Comparison of ENCODE assay signal across 12 cellular contexts in the genomic region with DNA sequence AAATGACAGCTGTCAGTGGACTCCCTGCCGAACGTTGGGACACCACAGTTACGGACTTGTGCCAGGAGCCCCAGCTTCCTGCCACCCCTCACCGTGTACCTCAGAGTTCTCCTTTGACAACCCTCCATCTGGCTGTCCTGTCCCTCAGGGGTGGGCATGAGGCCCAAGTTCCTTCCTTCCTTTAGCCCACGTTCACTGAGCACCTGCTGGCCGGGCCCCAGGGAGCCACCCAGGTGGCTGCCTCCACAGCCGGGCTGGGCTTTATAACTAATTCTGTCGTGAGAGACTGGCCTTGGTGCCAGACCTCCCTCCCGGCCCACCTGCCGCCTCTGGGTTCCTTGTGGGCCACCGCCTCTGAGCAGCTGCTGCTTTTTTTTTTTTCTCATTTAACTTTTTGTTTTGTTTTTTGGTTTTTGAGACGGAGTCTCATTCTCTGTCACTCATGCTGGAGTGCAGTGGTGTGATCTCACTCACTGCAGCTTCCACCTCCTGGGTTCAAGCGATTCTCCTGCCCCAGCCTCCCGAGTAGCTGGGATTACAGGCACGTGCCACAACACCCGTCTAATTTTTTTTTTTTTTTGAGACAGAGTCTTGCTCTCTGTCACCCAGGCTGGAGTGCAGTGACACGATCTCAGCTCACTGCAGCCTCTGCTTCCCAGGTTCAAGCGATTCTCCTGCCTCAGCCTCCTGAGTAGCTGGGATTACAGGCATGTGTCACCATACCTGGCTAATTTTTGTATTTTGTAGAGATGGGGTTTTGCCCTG. TPM values are rescaled to one million over a fixed set of nuclear protein-coding genes. Genes with fewer than 3 reads are reported as not detected.
DNase-seq lines count a peak whose midpoint lies in the region; ATAC-seq, FAIRE-seq and TF ChIP-seq lines count a peak whose summit lies in the region.
"Not testable (repeated sequence)": the region's sequence is repeated elsewhere in the genome, so short reads cannot be mapped to it uniquely, and the experiment has no call there.
"Had no signal": no experiment of that assay in that cellular context is flagged by ENCODE, and none has a peak within 500 bp of the region (broad histone marks: within the 10 kb centered on the region; RNA-seq: fewer than 3 reads in every experiment).

No MANE protein-coding gene starts in this region.

- not testable (repeated sequence) for H3K9me2 ChIP-seq in MM.1S (replicated peaks; ENCODE audit: insufficient read depth, low read length); OCI-LY7 (ENCODE audit: insufficient read depth, low read length)

- CTCF ChIA-PET in CD8-positive, alpha-beta T cell (lab: Charles Lee) = interaction anchor here (0.6 to 2.6 kb wide), 2 partner anchors 58 to 68 kb away, joined by 3 to 5 read pairs; no protein-coding TSS in a partner anchor
- CTCF ChIA-PET in OCI-LY7 (lab: Charles Lee; ENCODE audit: unreplicated experiment) = not testable (repeated sequence)
- CTCF ChIA-PET in H1 (lab: Charles Lee; ENCODE audit: partially characterized antibody) = interaction anchor here (0.5 to 2.5 kb wide), 9 partner anchors 11 to 514 kb away, joined by 3 to 8 read pairs (median 3); no protein-coding TSS in a partner anchor

- H3K4me1 ChIP-seq in CD8-positive, alpha-beta T cell (ENCODE audit: insufficient read depth, low read length) = peaks cover 61% of the 10 kb centered on the region
- H3K4me1 ChIP-seq in MM.1S (ENCODE audit: low read length) = peaks cover 28% of the 10 kb centered on the region
- H3K4me1 ChIP-seq in OCI-LY7 (ENCODE audit: insufficient read depth, low read length, poor library complexity, severe bottlenecking) = peaks cover 51% of the 10 kb centered on the region
- peaks cover 0 to 18% (median 1%) of the 10 kb centered on the region in 4 experiments; a peak in 6 of 7 replicates for H3K4me1 ChIP-seq in H1 (replicated peaks in 1 of 4; ENCODE audit: control insufficient read depth in 3 of 4, insufficient read depth in 4 of 4, low read length in 3 of 4)
- H3K4me1 ChIP-seq in gastrocnemius medialis = peaks cover 40 to 46% of the 10 kb centered on the region in 2 donors

- peaks cover 30% of the 10 kb centered on the region for H3F3A ChIP-seq in MM.1S (ENCODE audit: insufficient read depth, low read length)

- in situ Hi-C loops in gastrocnemius medialis (cut with MboI; ENCODE audit: low sequenced_read_pairs in 4 of 4) = not testable (repeated sequence)

- H3K9me3 Mint-ChIP-seq in CD8-positive, alpha-beta T cell; activated T-cell treated with anti-CD3 and anti-CD28 coated beads, Interleukin-2, amount 50 U/mL, for 72 hours: not testable (repeated sequence)

- not testable (repeated sequence) for H3K14ac ChIP-seq in H1 (ENCODE audit: insufficient read length)

- FAIRE-seq in H1 (lab: Jason Lieb, UNC) = not testable (repeated sequence)

- POLR2A ChIA-PET in CD8-positive, alpha-beta T cell (lab: Charles Lee) = interaction anchor here (0.9 to 1.2 kb wide), 3 partner anchors 14 to 60 kb away, joined by 3 to 4 read pairs (median 3); a partner anchor contains a TSS
- POLR2A ChIA-PET in OCI-LY7 (lab: Charles Lee) (interaction anchor here (0.6 kb wide), 1 partner anchor 59 kb away, joined by 3 read pairs; no protein-coding TSS in a partner anchor), H1 (lab: Charles Lee; ENCODE audit: partially characterized antibody) (interaction anchor here (0.8 to 1.9 kb wide), 5 partner anchors 18 to 188 kb away, joined by 3 to 5 read pairs (median 4); a partner anchor contains a TSS)

- H3K36me3 ChIP-seq in CD8-positive, alpha-beta T cell (ENCODE audit: insufficient read depth, low read length); MM.1S (replicated peaks; ENCODE audit: insufficient read depth, low read length); OCI-LY7 (ENCODE audit: insufficient read depth, low read length); H1 (ENCODE audit: control insufficient read depth in 2 of 4, insufficient read depth in 4 of 4, low read length in 3 of 4); gastrocnemius medialis: not testable (repeated sequence)

- not testable (repeated sequence) for H3K4me3 ChIP-seq in CD8-positive, alpha-beta T cell (ENCODE audit: low read depth, low read length); H1 (ENCODE audit: extremely low read depth in 1 of 4, insufficient read depth in 2 of 4, low read depth in 3 of 4, low read length in 4 of 4); gastrocnemius medialis
- H3K4me3 ChIP-seq in MM.1S (ENCODE audit: low read length) = peak overlapping the region; percentile 29
- H3K4me3 ChIP-seq in OCI-LY7 (ENCODE audit: low read depth, low read length, poor library complexity, severe bottlenecking) = peak overlapping the region; percentile 25

- intact Hi-C loops in CD8-positive, alpha-beta T cell (cut with DNase I, micrococcal nuclease); gastrocnemius medialis (cut with DNase I; ENCODE audit: low total_unique reads): not testable (repeated sequence)
- intact Hi-C loops in OCI-LY7 (cut with micrococcal nuclease; ENCODE audit: unreplicated experiment) = loop anchor here (1.0 kb wide), 1 partner anchor 26 kb away; no protein-coding TSS in a partner anchor

- not testable (repeated sequence) for H2BK12ac ChIP-seq in H1 (ENCODE audit: low read depth, low read length)

- not testable (repeated sequence) for DNase-seq in CD8-positive, alpha-beta T cell; activated T-cell treated with anti-CD3 and anti-CD28 coated beads, Interleukin-2, amount 50 U/mL, for 72 hours; H1 (ENCODE audit: low read depth in 1 of 2, low spot score in 2 of 2); gastrocnemius medialis
- DNase-seq in MM.1S (peak; percentile 70), OCI-LY7 (ENCODE audit: low spot score) (peak; percentile 87)

- not testable (repeated sequence) for TF ChIP-seq EP300 in H1 (IDR thresholded peaks at IDR 0.05; ENCODE audit: borderline replicate concordance in 1 of 2, low read depth in 2 of 2, low read length in 2 of 2)

- H2AFZ ChIP-seq in MM.1S (ENCODE audit: low read length); OCI-LY7 (ENCODE audit: low read length); H1 (ENCODE audit: low read length): not testable (repeated sequence)

- not testable (repeated sequence) for H3K27me3 Mint-ChIP-seq in CD8-positive, alpha-beta T cell (ENCODE audit: low read depth); activated T-cell treated with anti-CD3 and anti-CD28 coated beads, Interleukin-2, amount 50 U/mL, for 72 hours (ENCODE audit: low read depth)

- not testable (repeated sequence) for TF ChIP-seq POLR2A in H1 (IDR thresholded peaks at IDR 0.05; ENCODE audit: control extremely low read depth in 1 of 2, low read depth in 2 of 2, low read length in 2 of 2); gastrocnemius medialis (IDR thresholded peaks at IDR 0.05)

- not testable (repeated sequence) for TF ChIP-seq CTCF in CD8-positive, alpha-beta T cell (IDR thresholded peaks at IDR 0.05); MM.1S (IDR thresholded peaks at IDR 0.05; ENCODE audit: low read length); OCI-LY7 (conservative IDR thresholded peaks at IDR 0.05; ENCODE audit: low read length); H1 (IDR thresholded peaks at IDR 0.05; ENCODE audit: control extremely low read depth in 1 of 3, insufficient read depth in 1 of 3, low read depth in 1 of 3, low read length in 3 of 3); gastrocnemius medialis (IDR thresholded peaks at IDR 0.05 in 4 of 5, conservative IDR thresholded peaks at IDR 0.05 in 1 of 5)

- H4K91ac ChIP-seq in H1 (replicated peaks; ENCODE audit: insufficient read length, low read length) = not testable (repeated sequence)

- BruUV-seq in OCI-LY7 (replicated peaks; lab: Mats Ljungman, UMichigan) = not testable (repeated sequence)

- peak overlapping the region; percentile 70 for H3K27ac Mint-ChIP-seq in CD8-positive, alpha-beta T cell
- H3K27ac Mint-ChIP-seq in activated T-cell treated with anti-CD3 and anti-CD28 coated beads, Interleukin-2, amount 50 U/mL, for 72 hours = peak overlapping the region; percentile 35

- not testable (repeated sequence) for H3K18ac ChIP-seq in H1 (ENCODE audit: extremely low read depth, low read length)

- peak overlapping the region; percentile 38; the same call in 1 of the 2 replicates for H4K8ac ChIP-seq in H1 (ENCODE audit: extremely low read depth, insufficient read depth, low read length)

- not testable (repeated sequence) for H2AK5ac ChIP-seq in H1 (ENCODE audit: low read depth, low read length)

- not testable (repeated sequence) for H3K36me3 Mint-ChIP-seq in CD8-positive, alpha-beta T cell; activated T-cell treated with anti-CD3 and anti-CD28 coated beads, Interleukin-2, amount 50 U/mL, for 72 hours (ENCODE audit: insufficient read depth in 2 of 2)

- 90% methylated on average over 16 of the region's 18 CpGs; no CpG with 5 or more reads in 1 of the 2 experiments for WGBS in H1 (ENCODE audit: extremely low coverage in 1 of 2, insufficient coverage in 1 of 2, insufficient read length in 1 of 2, insufficient replicate concordance in 2 of 2, low coverage in 1 of 2, low lambda C conversion rate in 2 of 2, missing lambda C conversion rate in 1 of 2), 2 experiments

- TF ChIP-seq RAD21 in H1 (IDR thresholded peaks at IDR 0.05 in 1 of 2, conservative IDR thresholded peaks at IDR 0.05 in 1 of 2; ENCODE audit: low read depth in 2 of 2, low read length in 2 of 2) = not testable (repeated sequence)

- not testable (repeated sequence) for H3K23me2 ChIP-seq in H1 (ENCODE audit: low read depth, low read length)

- not testable (repeated sequence) for H4K5ac ChIP-seq in H1 (ENCODE audit: insufficient read length, low read depth, low read length)

- H3K4me2 ChIP-seq in MM.1S (ENCODE audit: low read depth, low read length) (peak overlapping the region; percentile 75), OCI-LY7 (ENCODE audit: low read length) (peak overlapping the region; percentile 67)
- not testable (repeated sequence) for H3K4me2 ChIP-seq in H1 (ENCODE audit: insufficient read depth in 1 of 2, low read depth in 2 of 2, low read length in 2 of 2)

- not testable (repeated sequence) for H4K20me1 ChIP-seq in MM.1S (ENCODE audit: insufficient read depth, low read length); OCI-LY7 (ENCODE audit: insufficient read depth, low read length)
- peaks cover 45 to 51% of the 10 kb centered on the region in 2 experiments for H4K20me1 ChIP-seq in H1 (replicated peaks in 1 of 2; ENCODE audit: control insufficient read depth in 1 of 2, insufficient read depth in 2 of 2, low read length in 2 of 2)

- H2BK5ac ChIP-seq in H1 (ENCODE audit: low read depth, low read length) = peak overlapping the region; percentile 44; the same call in 1 of the 2 replicates

- not testable (repeated sequence) for H3K27me3 ChIP-seq in CD8-positive, alpha-beta T cell (ENCODE audit: insufficient read depth, low read length); MM.1S (replicated peaks; ENCODE audit: insufficient read depth, low read length); H1 (replicated peaks in 1 of 4; ENCODE audit: control insufficient read depth in 3 of 4, extremely low read depth in 1 of 4, insufficient read depth in 3 of 4, low read length in 3 of 4); gastrocnemius medialis

- peak overlapping the region; percentile 59 for H3K4me3 Mint-ChIP-seq in CD8-positive, alpha-beta T cell
- H3K4me3 Mint-ChIP-seq in activated T-cell treated with anti-CD3 and anti-CD28 coated beads, Interleukin-2, amount 50 U/mL, for 72 hours = peak overlapping the region; percentile 56 to 62

- not testable (repeated sequence) for H3K56ac ChIP-seq in H1 (replicated peaks; ENCODE audit: insufficient read length, low read depth, low read length)

- not testable (repeated sequence) for H2BK20ac ChIP-seq in H1 (ENCODE audit: low read length)

- H3K79me1 ChIP-seq in H1 (ENCODE audit: low read depth, low read length) = peaks cover 55% of the 10 kb centered on the region

- H3K23ac ChIP-seq in H1 (ENCODE audit: insufficient read length) = not testable (repeated sequence)

- H3K79me2 ChIP-seq in MM.1S (ENCODE audit: low read length) (peaks cover 87% of the 10 kb centered on the region), OCI-LY7 (ENCODE audit: insufficient read depth, low read depth, low read length) (peaks cover 35% of the 10 kb centered on the region; the same call in 1 of the 2 replicates), H1 (ENCODE audit: control insufficient read depth in 1 of 2, insufficient read depth in 2 of 2, low read length in 2 of 2) (peaks cover 3 to 76% of the 10 kb centered on the region in 2 experiments)

- H3K9me3 ChIP-seq in CD8-positive, alpha-beta T cell (ENCODE audit: low read length); MM.1S (replicated peaks; ENCODE audit: insufficient read depth, low read length); OCI-LY7 (ENCODE audit: low read length); H1 (ENCODE audit: insufficient read depth in 2 of 2, low read depth in 1 of 2, low read length in 1 of 2); gastrocnemius medialis: not testable (repeated sequence)

- peak overlapping the region; percentile 23 for H3K27ac ChIP-seq in CD8-positive, alpha-beta T cell (ENCODE audit: low read depth, low read length)
- H3K27ac ChIP-seq in MM.1S (ENCODE audit: low read length) = peak overlapping the region; percentile 88
- peak overlapping the region; percentile 66 for H3K27ac ChIP-seq in OCI-LY7 (ENCODE audit: low read depth, low read length, poor library complexity, severe bottlenecking)
- H3K27ac ChIP-seq in H1 (ENCODE audit: low read depth, low read length) = not testable (repeated sequence)
- H3K27ac ChIP-seq in gastrocnemius medialis = peak overlapping the region; percentile 41 to 74 (median 50)

- peak; percentile 21 for ATAC-seq in CD8-positive, alpha-beta T cell
- ATAC-seq in GM18517 (IDR thresholded peaks at IDR 0.05; ENCODE audit: unreplicated experiment) (peak; percentile 37), HG02678 (IDR thresholded peaks at IDR 0.05; ENCODE audit: unreplicated experiment) (peak; percentile 59), gastrocnemius medialis (peak in 1 of 2 donors; percentile 3)
- ATAC-seq in activated T-cell treated with anti-CD3 and anti-CD28 coated beads, Interleukin-2, amount 50 U/mL, for 72 hours (replicated peaks in 1 of 2) = peak; percentile 10 to 12

- H3K9ac ChIP-seq in MM.1S (ENCODE audit: low read length) = peak overlapping the region; percentile 53
- H3K9ac ChIP-seq in H1 (replicated peaks in 1 of 4; ENCODE audit: extremely low read depth in 1 of 4, low read depth in 3 of 4, low read length in 3 of 4) = not testable (repeated sequence)

- not testable (repeated sequence) for H3K4ac ChIP-seq in H1 (replicated peaks; ENCODE audit: insufficient read length, low read depth, low read length)

- not testable (repeated sequence) for H2BK120ac ChIP-seq in H1 (replicated peaks; ENCODE audit: low read depth, low read length)

- H2BK15ac ChIP-seq in H1 (ENCODE audit: low read length) = not testable (repeated sequence)

- H3K4me1 Mint-ChIP-seq in CD8-positive, alpha-beta T cell (ENCODE audit: low read depth) = peaks cover 71% of the 10 kb centered on the region
- peaks cover 70% of the 10 kb centered on the region for H3K4me1 Mint-ChIP-seq in activated T-cell treated with anti-CD3 and anti-CD28 coated beads, Interleukin-2, amount 50 U/mL, for 72 hours (ENCODE audit: low read depth)

RNA-seq across cellular contexts. Expression of a gene that starts 25.8 kb away (rescaled TPM):
- total RNA-seq in CD8-positive, alpha-beta T cell = 10 to 100 TPM; 19.3 to 19.9 TPM
- total RNA-seq in OCI-LY7 (2014; rRNA removed; shearing (Covaris generic)) = 35.5 and 48.6 TPM in 2 replicates
- total RNA-seq in OCI-LY7 (2022) = 24.7 and 27.7 TPM in 2 replicates
- total RNA-seq in activated T-cell treated with anti-CD3 and anti-CD28 coated beads, Interleukin-2, amount 50 U/mL, for 72 hours = 10 to 100 TPM; 11.8 to 17.3 TPM
- 25.7 and 27.0 TPM in 2 replicates for total RNA-seq in H1 (2021; fragmentation: NEBNext Ultra II Directional; extraction: Animal tissue kit (Norgen Biotek cat#: 25700))
- polyA plus RNA-seq in H1 (2011; rRNA removed) = 14.6 and 22.5 TPM in 2 replicates
- 23.0 TPM for polyA plus RNA-seq in H1 (2011; cell fraction: cytosol; rRNA removed)
- polyA plus RNA-seq in H1 (2011; cell fraction: nucleus; rRNA removed) = 71.7 TPM
- polyA plus RNA-seq in H1 (2012, experiment 1 of 2) = 22.9 to 30.5 TPM (median 24.6 TPM) in 4 replicates
- 16.5 TPM for polyA plus RNA-seq in H1 (2012, experiment 2 of 2)
- polyA plus RNA-seq in H1 (2013, experiment 1 of 2) = 12.6 TPM
- polyA plus RNA-seq in H1 (2013, experiment 2 of 2) = 11.6 TPM
- 7.8 and 11.9 TPM in 2 replicates for polyA minus RNA-seq in H1 (2011; rRNA and poly(A)+ RNA removed)
- 16.8 TPM for polyA minus RNA-seq in H1 (2011; cell fraction: cytosol; rRNA and poly(A)+ RNA removed)
- 25.7 TPM for polyA minus RNA-seq in H1 (2011; cell fraction: nucleus; rRNA and poly(A)+ RNA removed)
- total RNA-seq in gastrocnemius medialis = 10 to 100 TPM; 30.5 to 51.1 (median 39.7) TPM

RNA-seq across cellular contexts. Expression of a gene that starts 39.7 kb away (rescaled TPM):
- total RNA-seq in CD8-positive, alpha-beta T cell = 1 to 10 TPM; 7.2 to 7.7 TPM
- total RNA-seq in OCI-LY7 (2014; rRNA removed; shearing (Covaris generic)) = 45.2 and 60.0 TPM in 2 replicates
- 38.8 and 46.3 TPM in 2 replicates for total RNA-seq in OCI-LY7 (2022)
- 10 to 100 TPM; 26.4 to 28.1 TPM for total RNA-seq in activated T-cell treated with anti-CD3 and anti-CD28 coated beads, Interleukin-2, amount 50 U/mL, for 72 hours
- total RNA-seq in H1 (2021; fragmentation: NEBNext Ultra II Directional; extraction: Animal tissue kit (Norgen Biotek cat#: 25700)) = 48.0 and 48.5 TPM in 2 replicates
- 91.6 and 113 TPM in 2 replicates for polyA plus RNA-seq in H1 (2011; rRNA removed)
- 68.0 TPM for polyA plus RNA-seq in H1 (2011; cell fraction: cytosol; rRNA removed)
- polyA plus RNA-seq in H1 (2011; cell fraction: nucleus; rRNA removed) = 71.1 TPM
- polyA plus RNA-seq in H1 (2012, experiment 1 of 2) = 40.4 to 54.4 TPM (median 47.9 TPM) in 4 replicates
- 86.0 TPM for polyA plus RNA-seq in H1 (2012, experiment 2 of 2)
- 32.3 TPM for polyA plus RNA-seq in H1 (2013, experiment 1 of 2)
- polyA plus RNA-seq in H1 (2013, experiment 2 of 2) = 33.2 TPM
- polyA minus RNA-seq in H1 (2011; rRNA and poly(A)+ RNA removed) = 18.7 and 22.3 TPM in 2 replicates
- 29.5 TPM for polyA minus RNA-seq in H1 (2011; cell fraction: cytosol; rRNA and poly(A)+ RNA removed)
- polyA minus RNA-seq in H1 (2011; cell fraction: nucleus; rRNA and poly(A)+ RNA removed) = 26.8 TPM
- total RNA-seq in gastrocnemius medialis = 10 to 100 TPM; 18.6 to 33.4 (median 27.9) TPM

RNA-seq across cellular contexts. Expression of a gene that starts 42.0 kb away (rescaled TPM):
- total RNA-seq in CD8-positive, alpha-beta T cell = under 1 TPM; 0.81 to 0.87 TPM
- 0.50 and 1.0 TPM in 2 replicates for total RNA-seq in OCI-LY7 (2014; rRNA removed; shearing (Covaris generic))
- total RNA-seq in OCI-LY7 (2022) (1.00 and 1.0 TPM in 2 replicates), gastrocnemius medialis (under 1 TPM in 1 of 4 donors, not detected in 3; 0.16 TPM)
- total RNA-seq in activated T-cell treated with anti-CD3 and anti-CD28 coated beads, Interleukin-2, amount 50 U/mL, for 72 hours = under 1 TPM; 0.70 to 0.72 TPM
- total RNA-seq in H1 (2021; fragmentation: NEBNext Ultra II Directional; extraction: Animal tissue kit (Norgen Biotek cat#: 25700)) = 0.38 and 0.39 TPM in 2 replicates
- polyA plus RNA-seq in H1 (2011; rRNA removed) = 0.30 and 0.55 TPM in 2 replicates
- 0.69 TPM for polyA plus RNA-seq in H1 (2011; cell fraction: cytosol; rRNA removed)
- polyA plus RNA-seq in H1 (2011; cell fraction: nucleus; rRNA removed) = 0.73 TPM
- 0.22 to 0.24 TPM (median 0.23 TPM) in 3 of 4 replicates, not detected in the other for polyA plus RNA-seq in H1 (2012, experiment 1 of 2)
- 0.20 TPM for polyA plus RNA-seq in H1 (2012, experiment 2 of 2)
- polyA plus RNA-seq in H1 (2013, experiment 1 of 2) = 0.22 TPM
- 0.26 TPM for polyA plus RNA-seq in H1 (2013, experiment 2 of 2)
- 0.22 and 0.32 TPM in 2 replicates for polyA minus RNA-seq in H1 (2011; rRNA and poly(A)+ RNA removed)
- polyA minus RNA-seq in H1 (2011; cell fraction: cytosol; rRNA and poly(A)+ RNA removed) = not detected
- 0.80 TPM for polyA minus RNA-seq in H1 (2011; cell fraction: nucleus; rRNA and poly(A)+ RNA removed)
- total RNA-seq: aorta, endothelial cell of umbilical vein, posterior vena cava had no signal

RNA-seq across cellular contexts. Expression of a gene that starts 42.5 kb away (rescaled TPM):
- 1 to 10 TPM; 2.6 to 3.4 TPM for total RNA-seq in CD8-positive, alpha-beta T cell
- total RNA-seq in OCI-LY7 (2014; rRNA removed; shearing (Covaris generic)) = 10.6 and 13.5 TPM in 2 replicates
- 31.4 and 31.6 TPM in 2 replicates for total RNA-seq in OCI-LY7 (2022)
- total RNA-seq in activated T-cell treated with anti-CD3 and anti-CD28 coated beads, Interleukin-2, amount 50 U/mL, for 72 hours = 1 to 10 TPM; 5.1 to 5.2 TPM
- total RNA-seq in H1 (2021; fragmentation: NEBNext Ultra II Directional; extraction: Animal tissue kit (Norgen Biotek cat#: 25700)) = 6.8 and 7.5 TPM in 2 replicates
- 2.7 and 6.4 TPM in 2 replicates for polyA plus RNA-seq in H1 (2011; rRNA removed)
- polyA plus RNA-seq in H1 (2011; cell fraction: cytosol; rRNA removed) = 2.3 TPM
- 6.4 TPM for polyA plus RNA-seq in H1 (2011; cell fraction: nucleus; rRNA removed)
- 3.2 to 8.2 TPM (median 7.6 TPM) in 4 replicates for polyA plus RNA-seq in H1 (2012, experiment 1 of 2)
- 7.1 TPM for polyA plus RNA-seq in H1 (2012, experiment 2 of 2)
- polyA plus RNA-seq in H1 (2013, experiment 1 of 2) = 6.4 TPM
- 6.2 TPM for polyA plus RNA-seq in H1 (2013, experiment 2 of 2)
- polyA minus RNA-seq in H1 (2011; rRNA and poly(A)+ RNA removed) = 1.1 TPM in 2 replicates
- 7.6 TPM for polyA minus RNA-seq in H1 (2011; cell fraction: cytosol; rRNA and poly(A)+ RNA removed)
- 8.8 TPM for polyA minus RNA-seq in H1 (2011; cell fraction: nucleus; rRNA and poly(A)+ RNA removed)
- not detected for total RNA-seq in gastrocnemius medialis
- total RNA-seq: left ventricle myocardium inferior had no signal

RNA-seq across cellular contexts. Expression of a gene that starts 59.3 kb away (rescaled TPM):
- 10 to 100 TPM; 31.9 to 35.9 TPM for total RNA-seq in CD8-positive, alpha-beta T cell
- total RNA-seq in OCI-LY7 (2014; rRNA removed; shearing (Covaris generic)) = 50.5 and 55.6 TPM in 2 replicates
- 70.9 and 81.9 TPM in 2 replicates for total RNA-seq in OCI-LY7 (2022)
- 10 to 100 TPM; 48.5 to 58.5 TPM for total RNA-seq in activated T-cell treated with anti-CD3 and anti-CD28 coated beads, Interleukin-2, amount 50 U/mL, for 72 hours
- total RNA-seq in H1 (2021; fragmentation: NEBNext Ultra II Directional; extraction: Animal tissue kit (Norgen Biotek cat#: 25700)) = 30.5 and 31.8 TPM in 2 replicates
- 130 and 144 TPM in 2 replicates for polyA plus RNA-seq in H1 (2011; rRNA removed)
- polyA plus RNA-seq in H1 (2011; cell fraction: cytosol; rRNA removed) = 127 TPM
- polyA plus RNA-seq in H1 (2011; cell fraction: nucleus; rRNA removed) = 71.3 TPM
- polyA plus RNA-seq in H1 (2012, experiment 1 of 2) = 38.7 to 84.3 TPM (median 76.0 TPM) in 4 replicates
- 102 TPM for polyA plus RNA-seq in H1 (2012, experiment 2 of 2)
- 35.8 TPM for polyA plus RNA-seq in H1 (2013, experiment 1 of 2)
- 35.4 TPM for polyA plus RNA-seq in H1 (2013, experiment 2 of 2)
- polyA minus RNA-seq in H1 (2011; rRNA and poly(A)+ RNA removed) = 9.3 and 13.3 TPM in 2 replicates
- polyA minus RNA-seq in H1 (2011; cell fraction: cytosol; rRNA and poly(A)+ RNA removed) = 17.0 TPM
- polyA minus RNA-seq in H1 (2011; cell fraction: nucleus; rRNA and poly(A)+ RNA removed) = 10.3 TPM
- total RNA-seq in gastrocnemius medialis = 10 to 100 TPM; 18.4 to 29.2 (median 24.8) TPM
